In the genomic region with DNA sequence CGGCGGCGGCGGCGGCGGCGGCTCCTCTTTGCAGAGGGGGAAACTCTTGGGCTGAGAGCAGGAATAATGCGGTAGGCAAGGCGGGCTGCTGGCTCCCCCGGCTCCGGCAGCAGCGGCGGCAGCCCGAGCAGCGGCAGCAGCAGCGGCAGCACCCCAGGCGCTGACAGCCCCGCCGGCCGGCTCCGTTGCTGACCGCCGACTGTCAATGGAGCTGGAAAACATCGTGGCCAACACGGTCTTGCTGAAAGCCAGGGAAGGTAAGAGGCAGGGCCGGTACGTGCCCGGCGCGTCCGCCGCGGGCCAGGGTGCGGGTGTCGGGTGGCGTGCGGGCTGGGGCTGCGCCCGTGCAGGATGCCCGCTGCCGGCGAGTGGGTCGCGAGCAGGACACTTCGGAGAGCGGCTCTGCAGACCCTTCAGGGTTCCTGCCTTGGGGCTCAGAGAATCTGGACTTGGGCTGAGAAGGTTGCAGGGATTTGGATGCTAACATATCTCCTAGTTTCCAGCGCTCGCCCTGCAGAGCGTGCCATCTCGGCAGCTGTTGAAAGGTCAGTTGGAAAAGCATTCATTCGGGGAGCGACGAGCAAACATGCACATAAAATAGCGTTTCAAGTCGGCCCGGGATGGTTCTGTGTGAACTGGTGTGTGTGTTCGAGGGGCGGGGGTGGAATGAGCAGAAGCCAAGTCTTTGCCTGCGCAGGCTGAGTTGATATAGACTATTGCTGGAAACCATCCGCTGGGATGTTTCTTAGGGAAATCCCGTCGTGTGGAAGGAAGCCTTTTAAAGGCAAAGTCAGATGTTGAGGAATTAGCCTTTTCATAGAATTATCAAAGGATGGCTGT, we compare ENCODE assay signal across 8 cellular contexts. TPM values are rescaled to one million over a fixed set of nuclear protein-coding genes. Genes with fewer than 3 reads are reported as not detected.
DNase-seq lines count a peak whose midpoint lies in the region; ATAC-seq, FAIRE-seq and TF ChIP-seq lines count a peak whose summit lies in the region.

No MANE protein-coding gene starts in this region.

- peak in 1 of 2 donors; percentile 32 for TF ChIP-seq RAD21 in liver (IDR thresholded peaks at IDR 0.05)

- POLR2A ChIA-PET in activated CD4-positive, alpha-beta T cell treated with anti-CD3 and anti-CD28 coated beads for 36 hours (lab: Charles Lee): interaction anchor here (0.6 to 1.0 kb wide), 5 partner anchors 24 to 321 kb away, joined by 3 to 7 read pairs (median 4); no protein-coding TSS in a partner anchor

- peak overlapping the region; percentile 17 to 89 for H3K9ac ChIP-seq in liver (ENCODE audit: low read depth in 1 of 2, low read length in 2 of 2)

- peaks cover 0 to 2% (median 0%) of the 10 kb centered on the region in 4 donors for H3K36me3 ChIP-seq in liver (ENCODE audit: control insufficient read depth in 4 of 4, insufficient read depth in 3 of 4, low read depth in 1 of 4, low read length in 3 of 4)

- ATAC-seq in GM21515 (IDR thresholded peaks at IDR 0.05; ENCODE audit: unreplicated experiment): peak; percentile 6
- ATAC-seq in activated CD4-positive, alpha-beta T cell treated with anti-CD3 and anti-CD28 coated beads for 36 hours: peak; percentile 1

- intact Hi-C loops in CD14-positive monocyte (cut with micrococcal nuclease): loop anchor here (2.0 to 10.0 kb wide), 4 partner anchors 63 to 453 kb away; partner anchors contain the start of gene CACUL1 (in 1 of the 2)
- intact Hi-C loops in activated CD4-positive, alpha-beta T cell treated with anti-CD3 and anti-CD28 coated beads for 36 hours (cut with DNase I, micrococcal nuclease): loop anchor here (1.0 to 5.0 kb wide), 18 partner anchors 25 to 518 kb away; partner anchors contain the start of genes PRDX3 (in 2 of the 2), RGS10 (in 2 of the 2), SFXN4 (in 2 of the 2) and BAG3 (in 1 of the 2)
- intact Hi-C loops in dorsolateral prefrontal cortex (cut with DNase I): loop anchor here (2.0 to 10.0 kb wide), 10 partner anchors 29 to 687 kb away; partner anchors contain the start of genes PRDX3 (in 2 of the 2), SEC23IP (in 2 of the 2), SFXN4 (in 2 of the 2) and TIAL1 (in 2 of the 2)

- peaks cover 3 to 16% (median 16%) of the 10 kb centered on the region in 3 donors for H3K27me3 Mint-ChIP-seq in CD14-positive monocyte (ENCODE audit: low read depth in 3 of 3)
- H3K27me3 Mint-ChIP-seq in activated CD4-positive, alpha-beta T cell treated with anti-CD3 and anti-CD28 coated beads for 36 hours: no peaks in the 10 kb centered on the region

- H3K4me3 ChIP-seq in dorsolateral prefrontal cortex: peak overlapping the region; percentile 57 to 94 (median 84)
- peak overlapping the region; percentile 45 to 89 (median 52) for H3K4me3 ChIP-seq in liver (ENCODE audit: low read depth in 1 of 3, low read length in 3 of 3)

- no peaks in the 10 kb centered on the region for H3K9me3 ChIP-seq in liver (ENCODE audit: control insufficient read depth in 4 of 4, low read length in 3 of 4)

- WGBS in liver: under 1% methylated on average over 62 of the region's 62 CpGs

- H3K4me1 Mint-ChIP-seq in CD14-positive monocyte: peaks cover 45% of the 10 kb centered on the region
- H3K4me1 Mint-ChIP-seq in activated CD4-positive, alpha-beta T cell treated with anti-CD3 and anti-CD28 coated beads for 36 hours: peaks cover 44% of the 10 kb centered on the region

- DNase-seq in CD14-positive monocyte (ENCODE audit: low spot score) (no peak), Kasumi-1 (lab: John Stamatoyannopoulos, UW) (peak; percentile 22 to 43), dorsolateral prefrontal cortex (peak; percentile 27 to 64 (median 51)), HTR-8/SVneo (ENCODE audit: insufficient read length, low spot score) (no peak)
- peak; percentile 71 for DNase-seq in activated CD4-positive, alpha-beta T cell treated with anti-CD3 and anti-CD28 coated beads for 36 hours
- DNase-seq in stimulated activated CD4-positive, alpha-beta T cell treated with anti-CD3 and anti-CD28 coated beads, Interleukin-4, amount 100 ng/mL, for 4 hours: peak; percentile 21 to 28

- peaks cover 0 to 30% (median 22%) of the 10 kb centered on the region in 4 donors for H3K4me1 ChIP-seq in liver (ENCODE audit: control insufficient read depth in 4 of 4, insufficient read depth in 4 of 4, low read length in 3 of 4)

- FAIRE-seq in HTR-8/SVneo (lab: Jason Lieb, UNC): no peak

- H3K4me3 Mint-ChIP-seq in CD14-positive monocyte: peak overlapping the region; percentile 95 to 96
- peak overlapping the region; percentile 92 for H3K4me3 Mint-ChIP-seq in activated CD4-positive, alpha-beta T cell treated with anti-CD3 and anti-CD28 coated beads for 36 hours

- no peaks in the 10 kb centered on the region for H3K27me3 ChIP-seq in dorsolateral prefrontal cortex
- H3K27me3 ChIP-seq in liver (ENCODE audit: control insufficient read depth in 4 of 4, insufficient read depth in 4 of 4, low read length in 3 of 4): no peaks in the 10 kb centered on the region

- CTCF ChIA-PET in activated CD4-positive, alpha-beta T cell treated with anti-CD3 and anti-CD28 coated beads for 36 hours (lab: Charles Lee): interaction anchor here (0.6 to 7.2 kb wide), 34 partner anchors 9 to 333 kb away, joined by 3 to 35 read pairs (median 6); no protein-coding TSS in a partner anchor

- peaks cover 5 to 7% of the 10 kb centered on the region in 2 donors for H3K36me3 Mint-ChIP-seq in CD14-positive monocyte
- peaks cover 4% of the 10 kb centered on the region for H3K36me3 Mint-ChIP-seq in activated CD4-positive, alpha-beta T cell treated with anti-CD3 and anti-CD28 coated beads for 36 hours (ENCODE audit: low read depth)

- peaks cover 0 to 1% (median 0%) of the 10 kb centered on the region in 7 donors for H3K9me3 Mint-ChIP-seq in CD14-positive monocyte
- H3K9me3 Mint-ChIP-seq in activated CD4-positive, alpha-beta T cell treated with anti-CD3 and anti-CD28 coated beads for 36 hours (ENCODE audit: low read depth): no peaks in the 10 kb centered on the region

- peak overlapping the region; percentile 6 to 84 (median 51) for H3K27ac Mint-ChIP-seq in CD14-positive monocyte
- peak overlapping the region; percentile 91 for H3K27ac Mint-ChIP-seq in activated CD4-positive, alpha-beta T cell treated with anti-CD3 and anti-CD28 coated beads for 36 hours

- H3K27ac ChIP-seq in dorsolateral prefrontal cortex (peak overlapping the region; percentile 14 to 99 (median 92)), liver (ENCODE audit: low read depth in 1 of 2, low read length in 2 of 2) (peak overlapping the region; percentile 80 to 92)

- TF ChIP-seq CTCF in CD14-positive monocyte (IDR thresholded peaks at IDR 0.05) (no peak), dorsolateral prefrontal cortex (IDR thresholded peaks at IDR 0.05 in 54 of 56, conservative IDR thresholded peaks at IDR 0.05 in 2 of 56; ENCODE audit: low read depth in 1 of 56, partially characterized antibody in 56 of 56) (peak in 5 of 56 donors; percentile 3 to 12 (median 5)), liver (IDR thresholded peaks at IDR 0.05; ENCODE audit: low read depth, low read length, missing input control) (no peak)

TF ChIP-seq in liver, 16 proteins besides CTCF, POLR2A, EP300 and RAD21 (continues in another document):
- TF ChIP-seq FOXA1 (IDR thresholded peaks at IDR 0.05) (no peak), YY1 (IDR thresholded peaks at IDR 0.05) (no peak), TAF1 (conservative IDR thresholded peaks at IDR 0.05) (no peak), JUND (IDR thresholded peaks at IDR 0.05) (no peak), NR2F2 (IDR thresholded peaks at IDR 0.05) (no peak)
- TF ChIP-seq, protein P1, sequence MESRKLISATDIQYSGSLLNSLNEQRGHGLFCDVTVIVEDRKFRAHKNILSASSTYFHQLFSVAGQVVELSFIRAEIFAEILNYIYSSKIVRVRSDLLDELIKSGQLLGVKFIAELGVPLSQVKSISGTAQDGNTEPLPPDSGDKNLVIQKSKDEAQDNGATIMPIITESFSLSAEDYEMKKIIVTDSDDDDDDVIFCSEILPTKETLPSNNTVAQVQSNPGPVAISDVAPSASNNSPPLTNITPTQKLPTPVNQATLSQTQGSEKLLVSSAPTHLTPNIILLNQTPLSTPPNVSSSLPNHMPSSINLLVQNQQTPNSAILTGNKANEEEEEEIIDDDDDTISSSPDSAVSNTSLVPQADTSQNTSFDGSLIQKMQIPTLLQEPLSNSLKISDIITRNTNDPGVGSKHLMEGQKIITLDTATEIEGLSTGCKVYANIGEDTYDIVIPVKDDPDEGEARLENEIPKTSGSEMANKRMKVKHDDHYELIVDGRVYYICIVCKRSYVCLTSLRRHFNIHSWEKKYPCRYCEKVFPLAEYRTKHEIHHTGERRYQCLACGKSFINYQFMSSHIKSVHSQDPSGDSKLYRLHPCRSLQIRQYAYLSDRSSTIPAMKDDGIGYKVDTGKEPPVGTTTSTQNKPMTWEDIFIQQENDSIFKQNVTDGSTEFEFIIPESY (IDR thresholded peaks at IDR 0.05): no peak

RNA-seq across cellular contexts. Expression of gene GRK5, which starts 0.6 kb away (rescaled TPM):
- polyA plus RNA-seq in CD14-positive monocyte: 1 to 10 TPM; 1.2 to 2.8 TPM
- total RNA-seq in activated CD4-positive, alpha-beta T cell treated with anti-CD3 and anti-CD28 coated beads for 36 hours: 10 to 100 TPM; 21.2 to 24.8 TPM
- total RNA-seq in dorsolateral prefrontal cortex: 10 to 100 TPM in 113 of 120 experiments, 1 to 10 TPM in 7; 5.5 to 27.8 (median 14.1) TPM
- total RNA-seq in liver: 1 to 10 TPM; 4.5 to 6.6 TPM
- 1 to 10 TPM; 2.1 to 5.7 TPM for polyA plus RNA-seq in liver

RNA-seq across cellular contexts. Expression of gene PRDX3, which starts 29.3 kb away (rescaled TPM):
- polyA plus RNA-seq in CD14-positive monocyte: 100 to 1,000 TPM; 410 to 459 TPM
- 100 to 1,000 TPM; 160 to 217 TPM for total RNA-seq in activated CD4-positive, alpha-beta T cell treated with anti-CD3 and anti-CD28 coated beads for 36 hours
- 100 to 1,000 TPM in 10 of 120 experiments, 10 to 100 TPM in 110; 62.3 to 112 (median 87.0) TPM for total RNA-seq in dorsolateral prefrontal cortex
- 100 to 1,000 TPM; 176 to 247 TPM for total RNA-seq in liver
- polyA plus RNA-seq in liver: 100 to 1,000 TPM; 268 to 307 TPM

RNA-seq across cellular contexts. Expression of gene SFXN4, which starts 42.4 kb away (rescaled TPM):
- polyA plus RNA-seq in CD14-positive monocyte (10 to 100 TPM; 18.3 to 20.4 TPM), liver (10 to 100 TPM; 20.7 to 27.5 TPM)
- 10 to 100 TPM; 38.7 to 44.7 TPM for total RNA-seq in activated CD4-positive, alpha-beta T cell treated with anti-CD3 and anti-CD28 coated beads for 36 hours
- total RNA-seq in dorsolateral prefrontal cortex (10 to 100 TPM; 22.4 to 49.6 (median 31.7) TPM), liver (10 to 100 TPM; 12.4 to 34.1 TPM)

Comparison
In these comparisons a context has a peak if more than half of its experiments do, and no peak if none do; other contexts are left out.
1. DNase-seq: peak in Kasumi-1 (2 of 2), activated CD4-positive, alpha-beta T cell treated with anti-CD3 and anti-CD28 coated beads for 36 hours (single experiment), dorsolateral prefrontal cortex (10 of 10) and stimulated activated CD4-positive, alpha-beta T cell treated with anti-CD3 and anti-CD28 coated beads, Interleukin-4, amount 100 ng/mL, for 4 hours (2 of 2); none in CD14-positive monocyte (single experiment) and HTR-8/SVneo (single experiment).